In the genomic region with DNA sequence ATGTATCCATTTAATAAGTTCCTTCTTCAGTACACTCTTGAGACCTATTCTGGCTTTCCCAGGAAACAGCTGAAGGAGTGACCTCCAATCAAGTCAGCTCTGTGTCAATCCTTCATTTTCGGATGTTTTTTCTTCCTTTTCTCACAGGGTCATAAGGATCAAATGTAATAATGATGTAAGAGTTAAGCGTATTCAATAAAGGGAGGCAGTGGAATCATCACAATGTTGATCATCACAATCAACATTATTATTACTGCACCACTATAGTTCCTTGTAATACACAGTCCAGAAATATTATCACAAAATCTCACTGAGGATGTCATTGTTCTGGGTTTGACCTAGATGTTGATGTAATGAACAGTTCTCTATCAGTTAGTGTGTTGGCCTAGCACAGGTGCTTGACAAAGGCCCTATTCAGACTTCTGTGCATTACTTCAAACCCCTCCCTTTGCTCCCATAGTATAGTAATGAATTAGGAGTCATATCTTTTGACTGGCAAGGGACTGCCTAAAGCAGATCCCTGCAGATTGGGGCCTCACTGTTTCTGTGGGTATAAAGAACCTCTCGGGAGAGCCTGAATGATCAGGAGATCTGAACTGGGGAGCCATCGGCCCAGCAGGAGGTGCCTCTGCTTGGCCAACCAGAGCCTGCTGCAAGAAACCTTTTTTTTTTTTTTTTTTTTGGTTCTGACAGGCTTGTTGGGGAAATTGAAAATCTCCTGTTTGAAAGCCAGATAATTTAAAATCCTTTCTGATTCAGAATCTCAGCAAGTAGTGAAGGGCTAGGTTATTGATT, we compare ENCODE assay signal across 13 cellular contexts.
DNase-seq lines count a peak whose midpoint lies in the region; ATAC-seq, FAIRE-seq and TF ChIP-seq lines count a peak whose summit lies in the region.
"Had no signal": no experiment of that assay in that cellular context is flagged by ENCODE, and none has a peak within 500 bp of the region (broad histone marks: within the 10 kb centered on the region; RNA-seq: fewer than 3 reads in every experiment).

No MANE protein-coding gene starts in this region.

- H3K36me3 ChIP-seq in astrocyte (ENCODE audit: insufficient read depth, low read length): no peaks in the 10 kb centered on the region

- TF ChIP-seq CTCF in astrocyte (IDR thresholded peaks at IDR 0.05; ENCODE audit: insufficient read depth, low read depth, low read length): no peak

- no peak overlapping the region for H3K4me3 ChIP-seq in astrocyte (ENCODE audit: insufficient read depth, low read depth, low read length)

- H4K20me1 ChIP-seq in astrocyte (ENCODE audit: insufficient read depth, low read length): peaks cover 40% of the 10 kb centered on the region

- H3K9me3 Mint-ChIP-seq in astrocyte (ENCODE audit: unreplicated experiment): no peaks in the 10 kb centered on the region
- H3K9me3 Mint-ChIP-seq in stimulated activated effector memory CD8-positive, alpha-beta T cell treated with anti-CD3 and anti-CD28 coated beads, Interleukin-12 subunit alpha, Interleukin-12 subunit beta, amount 100 ng/mL, for 72 hours: no peaks in the 10 kb centered on the region
- H3K9me3 Mint-ChIP-seq: activated T-cell treated with anti-CD3 and anti-CD28 coated beads, Interleukin-2, amount 50 U/mL, for 72 hours had no signal

- H3K9me3 ChIP-seq in astrocyte (ENCODE audit: insufficient read depth, low read depth, low read length): no peaks in the 10 kb centered on the region

- no peak for FAIRE-seq in astrocyte (lab: Jason Lieb, UNC)
- FAIRE-seq: kidney had no signal

- no peak overlapping the region for H3K27ac Mint-ChIP-seq in astrocyte (ENCODE audit: unreplicated experiment)
- peak overlapping the region; percentile 13 for H3K27ac Mint-ChIP-seq in stimulated activated effector memory CD8-positive, alpha-beta T cell treated with anti-CD3 and anti-CD28 coated beads, Interleukin-12 subunit alpha, Interleukin-12 subunit beta, amount 100 ng/mL, for 72 hours
- H3K27ac Mint-ChIP-seq: activated naive CD8-positive, alpha-beta T cell treated with anti-CD3 and anti-CD28 coated beads, Interleukin-2, amount 10 ng/mL, durations not matched to agents 7 days and 5 days had no signal

- peaks cover 57% of the 10 kb centered on the region for H3K4me1 Mint-ChIP-seq in astrocyte (ENCODE audit: low read depth, unreplicated experiment)
- peaks cover 27% of the 10 kb centered on the region for H3K4me1 Mint-ChIP-seq in stimulated activated effector memory CD8-positive, alpha-beta T cell treated with anti-CD3 and anti-CD28 coated beads, Interleukin-12 subunit alpha, Interleukin-12 subunit beta, amount 100 ng/mL, for 72 hours

- H3K27ac ChIP-seq in astrocyte (ENCODE audit: low read depth, low read length) (no peak overlapping the region), layer of hippocampus (ENCODE audit: low read depth, low read length) (peak overlapping the region; percentile 49)

- peak overlapping the region; percentile 30 for H3K4me2 ChIP-seq in astrocyte (ENCODE audit: low read length)

- H3K9ac ChIP-seq in astrocyte (ENCODE audit: low read length): no peak overlapping the region

- DNase-seq in HT1080 (ENCODE audit: low read depth) (peak; percentile 18), astrocyte (ENCODE audit: low read depth) (no peak), NCI-H1694 treated with DMSO at 0.1 percent for 48 hours (lab: John Stamatoyannopoulos, UW) (no peak), midbrain (lab: John Stamatoyannopoulos, UW) (no peak), NCI-H1417 treated with DMSO at 0.1 percent for 48 hours (lab: John Stamatoyannopoulos, UW) (no peak), inferior parietal cortex (ENCODE audit: extremely low spot score) (no peak)
- DNase-seq in stimulated activated effector memory CD8-positive, alpha-beta T cell treated with anti-CD3 and anti-CD28 coated beads, Interleukin-12 subunit alpha, Interleukin-12 subunit beta, amount 100 ng/mL, for 72 hours (ENCODE audit: low spot score in 2 of 2): no peak
- DNase-seq: activated CD4-positive, alpha-beta T cell treated with anti-CD3 and anti-CD28 coated beads, Interleukin-2, amount 50 U/mL, for 4 hours; activated naive CD8-positive, alpha-beta T cell treated with anti-CD3 and anti-CD28 coated beads, Interleukin-2, amount 10 ng/mL, durations not matched to agents 7 days and 5 days; activated T-cell treated with anti-CD3 and anti-CD28 coated beads, Interleukin-2, amount 50 U/mL, for 72 hours; AML-193; kidney had no signal

- H3K4me1 ChIP-seq in astrocyte (ENCODE audit: insufficient read depth, low read length): peaks cover 54% of the 10 kb centered on the region

- H3K36me3 Mint-ChIP-seq in astrocyte (ENCODE audit: low read depth, unreplicated experiment): no peaks in the 10 kb centered on the region
- no peaks in the 10 kb centered on the region for H3K36me3 Mint-ChIP-seq in stimulated activated effector memory CD8-positive, alpha-beta T cell treated with anti-CD3 and anti-CD28 coated beads, Interleukin-12 subunit alpha, Interleukin-12 subunit beta, amount 100 ng/mL, for 72 hours

- H3K27me3 ChIP-seq in astrocyte (ENCODE audit: insufficient read depth, low read length) (no peaks in the 10 kb centered on the region), layer of hippocampus (ENCODE audit: control insufficient read depth, insufficient read depth, low read length) (no peaks in the 10 kb centered on the region)

- H3K4me3 Mint-ChIP-seq in astrocyte (ENCODE audit: unreplicated experiment): no peak overlapping the region
- no peak overlapping the region for H3K4me3 Mint-ChIP-seq in stimulated activated effector memory CD8-positive, alpha-beta T cell treated with anti-CD3 and anti-CD28 coated beads, Interleukin-12 subunit alpha, Interleukin-12 subunit beta, amount 100 ng/mL, for 72 hours
- H3K4me3 Mint-ChIP-seq: activated naive CD8-positive, alpha-beta T cell treated with anti-CD3 and anti-CD28 coated beads, Interleukin-2, amount 10 ng/mL, durations not matched to agents 7 days and 5 days; activated T-cell treated with anti-CD3 and anti-CD28 coated beads, Interleukin-2, amount 50 U/mL, for 72 hours had no signal

- no peak overlapping the region for H2AFZ ChIP-seq in astrocyte (ENCODE audit: low read depth, low read length)

- ATAC-seq in stimulated activated effector memory CD8-positive, alpha-beta T cell treated with anti-CD3 and anti-CD28 coated beads, Interleukin-12 subunit alpha, Interleukin-12 subunit beta, amount 100 ng/mL, for 72 hours: no peak
- ATAC-seq: activated T-cell treated with anti-CD3 and anti-CD28 coated beads, Interleukin-2, amount 50 U/mL, for 72 hours had no signal

- H3K27me3 Mint-ChIP-seq in astrocyte (ENCODE audit: low read depth, unreplicated experiment): no peaks in the 10 kb centered on the region
- H3K27me3 Mint-ChIP-seq: activated naive CD8-positive, alpha-beta T cell treated with anti-CD3 and anti-CD28 coated beads, Interleukin-2, amount 10 ng/mL, durations not matched to agents 7 days and 5 days had no signal

- peaks cover 26% of the 10 kb centered on the region for H3K79me2 ChIP-seq in astrocyte (ENCODE audit: insufficient read depth, low read length)
